In genomic region chr5:124630767-124631704, GRCh38 we compare ENCODE assay signal across 1 cellular context.
TF ChIP-seq lines count a peak whose summit lies in the region.

No MANE protein-coding gene starts in this region.

TF ChIP-seq in SK-N-SH treated with all-trans-retinoic acid at 6 μM for 48 hours, 23 proteins besides CTCF, POLR2A, EP300 and RAD21 (continued from another document):
- TF ChIP-seq TSHZ2 (CRISPR knock-in tag; IDR thresholded peaks at IDR 0.05), result no peak
- no peak for TF ChIP-seq TOX (CRISPR knock-in tag; IDR thresholded peaks at IDR 0.05; ENCODE audit: borderline replicate concordance)
- no peak for TF ChIP-seq ZNF70 (CRISPR knock-in tag; IDR thresholded peaks at IDR 0.05)
- TF ChIP-seq RARB (CRISPR knock-in tag; IDR thresholded peaks at IDR 0.05), result no peak
- TF ChIP-seq TCF4 (CRISPR knock-in tag; IDR thresholded peaks at IDR 0.05; ENCODE audit: borderline replicate concordance), result no peak
